In genomic region chr7:91291902-91292301, GRCh38 we compare ENCODE assay signal across 20 cellular contexts.
"Had no signal": no experiment of that assay in that cellular context is flagged by ENCODE, and none has a peak within 500 bp of the region (broad histone marks: within the 10 kb centered on the region; RNA-seq: fewer than 3 reads in every experiment).

No MANE protein-coding gene starts in this region.

- DNase-seq: activated CD4-positive, alpha-beta T cell treated with anti-CD3 and anti-CD28 coated beads for 4 hours; activated CD8-positive, alpha-beta T cell treated with anti-CD3 and anti-CD28 coated beads, Interleukin-2, amount 10 ng/mL, durations not matched to agents 7 days and 5 days; activated naive CD4-positive, alpha-beta T cell treated with Interleukin-2 at 50 U/mL for 16 hours; activated naive CD8-positive, alpha-beta T cell treated with anti-CD3 and anti-CD28 coated beads, Interleukin-2, amount 50 U/mL, for 24 hours; dorsolateral prefrontal cortex; left lung; nephron progenitor cell; sigmoid colon; stimulated activated naive CD8-positive, alpha-beta T cell treated with anti-CD3 and anti-CD28 coated beads, Interleukin-15, Interleukin-2, amounts not matched to agents 100 U/mL and 50 U/mL, for 24 hours; T1000 had no signal

- H3K4me3 Mint-ChIP-seq: activated CD8-positive, alpha-beta T cell treated with anti-CD3 and anti-CD28 coated beads, Interleukin-2, amount 10 ng/mL, durations not matched to agents 7 days and 5 days; activated naive CD8-positive, alpha-beta T cell treated with anti-CD3 and anti-CD28 coated beads, Interleukin-2, amount 50 U/mL, for 24 hours; activated T-helper 1 cell treated with anti-CD3 and anti-CD28 coated beads, Interleukin-12 subunit alpha, Interleukin-12 subunit beta, Interleukin-2, Interleukin-4 antibody, amounts not matched to agents 30 ng/mL and 10 ng/mL and 1 ng/mL, durations not matched to agents 14 hours and 24 hours and 36 hours; memory B cell; nephron progenitor cell; type B pancreatic cell had no signal

- H3K27me3 ChIP-seq: ascending aorta, dorsolateral prefrontal cortex, left lung, sigmoid colon, suprapubic skin had no signal

- H3K27ac Mint-ChIP-seq: activated CD8-positive, alpha-beta T cell treated with anti-CD3 and anti-CD28 coated beads, Interleukin-2, amount 10 ng/mL, durations not matched to agents 7 days and 5 days; activated naive CD8-positive, alpha-beta T cell treated with anti-CD3 and anti-CD28 coated beads, Interleukin-2, amount 50 U/mL, for 24 hours; activated T-helper 1 cell treated with anti-CD3 and anti-CD28 coated beads, Interleukin-12 subunit alpha, Interleukin-12 subunit beta, Interleukin-2, Interleukin-4 antibody, amounts not matched to agents 30 ng/mL and 10 ng/mL and 1 ng/mL, durations not matched to agents 14 hours and 24 hours and 36 hours; memory B cell; nephron progenitor cell; type B pancreatic cell had no signal

- H3K27ac ChIP-seq: ascending aorta, dorsolateral prefrontal cortex, left lung, sigmoid colon, suprapubic skin, VCaP had no signal

- H3K36me3 ChIP-seq: ascending aorta, left lung, sigmoid colon, suprapubic skin had no signal

- FAIRE-seq: bronchial epithelial cell, endometrium, frontal cortex, keratinocyte had no signal

- H3K36me3 Mint-ChIP-seq: memory B cell, type B pancreatic cell had no signal

- H3K4me3 ChIP-seq: ascending aorta, dorsolateral prefrontal cortex, left lung, sigmoid colon, suprapubic skin had no signal

- H3K9me3 Mint-ChIP-seq: activated naive CD8-positive, alpha-beta T cell treated with anti-CD3 and anti-CD28 coated beads, Interleukin-2, amount 50 U/mL, for 24 hours; activated T-helper 1 cell treated with anti-CD3 and anti-CD28 coated beads, Interleukin-12 subunit alpha, Interleukin-12 subunit beta, Interleukin-2, Interleukin-4 antibody, amounts not matched to agents 30 ng/mL and 10 ng/mL and 1 ng/mL, durations not matched to agents 14 hours and 24 hours and 36 hours; memory B cell; type B pancreatic cell had no signal

- H3K4me1 ChIP-seq: left lung had no signal

- H3K27me3 Mint-ChIP-seq: memory B cell, type B pancreatic cell had no signal

- ATAC-seq: activated CD8-positive, alpha-beta T cell treated with anti-CD3 and anti-CD28 coated beads, Interleukin-2, amount 10 ng/mL, durations not matched to agents 7 days and 5 days; activated naive CD8-positive, alpha-beta T cell treated with anti-CD3 and anti-CD28 coated beads, Interleukin-2, amount 50 U/mL, for 24 hours; left lung; stimulated activated naive CD8-positive, alpha-beta T cell treated with anti-CD3 and anti-CD28 coated beads, Interleukin-15, Interleukin-2, amounts not matched to agents 100 U/mL and 50 U/mL, for 24 hours had no signal

- H3K9me3 ChIP-seq: ascending aorta, left lung, sigmoid colon, suprapubic skin had no signal

- H3K4me1 Mint-ChIP-seq: activated naive CD8-positive, alpha-beta T cell treated with anti-CD3 and anti-CD28 coated beads, Interleukin-2, amount 50 U/mL, for 24 hours had no signal
